ENCODE assay signal across 24 cellular contexts in genomic region chr20:35583636-35584560, GRCh38. TPM values are rescaled to one million over a fixed set of nuclear protein-coding genes. Genes with fewer than 3 reads are reported as not detected.
"Had no signal": no experiment of that assay in that cellular context is flagged by ENCODE, and none has a peak within 500 bp of the region (broad histone marks: within the 10 kb centered on the region; RNA-seq: fewer than 3 reads in every experiment).

No MANE protein-coding gene starts in this region.

- H3K27ac ChIP-seq: adrenal gland, coronary artery, esophagus squamous epithelium, prostate gland, right lobe of liver, tibial artery had no signal

- ATAC-seq: left ventricle myocardium superior, T-cell had no signal

- H3K27me3 ChIP-seq: adrenal gland, esophagus squamous epithelium, right lobe of liver had no signal

- H3K9me3 Mint-ChIP-seq: activated naive CD4-positive, alpha-beta T cell treated with anti-CD3 and anti-CD28 coated beads, Interleukin-2, amount 10 ng/mL, durations not matched to agents 7 days and 5 days; activated T-helper 2 cell treated with anti-CD3 and anti-CD28 coated beads, Interferon-gamma antibody, Interleukin-2, Interleukin-4, amounts not matched to agents 10 μg/mL and 5 μg/mL and 100 μg/mL, durations not matched to agents 14 hours and 24 hours and 36 hours; nephron had no signal

- H3K27ac Mint-ChIP-seq: activated naive CD4-positive, alpha-beta T cell treated with anti-CD3 and anti-CD28 coated beads, Interleukin-2, amount 10 ng/mL, durations not matched to agents 7 days and 5 days; activated T-helper 2 cell treated with anti-CD3 and anti-CD28 coated beads, Interferon-gamma antibody, Interleukin-2, Interleukin-4, amounts not matched to agents 10 μg/mL and 5 μg/mL and 100 μg/mL, durations not matched to agents 14 hours and 24 hours and 36 hours; nephron; T-cell had no signal

- DNase-seq: activated CD4-positive, alpha-beta T cell treated with anti-CD3 and anti-CD28 coated beads, Interleukin-2, amount 50 U/mL, for 48 hours; activated CD4-positive, CD25-positive, alpha-beta regulatory T cell treated with anti-CD3 and anti-CD28 coated beads, Interleukin-2, amount 50 U/mL, for 72 hours; activated naive CD4-positive, alpha-beta T cell treated with anti-CD3 and anti-CD28 coated beads, Interleukin-2, amount 10 ng/mL, durations not matched to agents 7 days and 5 days; caudate nucleus; esophagus squamous epithelium; hippocampal formation; left ventricle myocardium superior; occipital lobe; right lobe of liver; stimulated activated CD4-positive, alpha-beta T cell treated with anti-CD3 and anti-CD28 coated beads, Interleukin-12 subunit alpha, Interleukin-12 subunit beta, amount 100 ng/mL, for 4 hours; stimulated activated CD4-positive, alpha-beta T cell treated with anti-CD3 and anti-CD28 coated beads, Interleukin-2, amount 100 ng/mL, for 24 hours; T-cell; T1000; tibial artery had no signal

- H3K4me3 Mint-ChIP-seq: activated naive CD4-positive, alpha-beta T cell treated with anti-CD3 and anti-CD28 coated beads, Interleukin-2, amount 10 ng/mL, durations not matched to agents 7 days and 5 days; nephron; T-cell had no signal

- H3K36me3 ChIP-seq: adrenal gland, esophagus squamous epithelium, prostate gland, right lobe of liver, tibial artery had no signal

- H3K4me1 Mint-ChIP-seq: activated naive CD4-positive, alpha-beta T cell treated with anti-CD3 and anti-CD28 coated beads, Interleukin-2, amount 10 ng/mL, durations not matched to agents 7 days and 5 days; nephron had no signal

- H3K4me3 ChIP-seq: adrenal gland, coronary artery, esophagus squamous epithelium, prostate gland, right lobe of liver, tibial artery had no signal

- H3K36me3 Mint-ChIP-seq: activated naive CD4-positive, alpha-beta T cell treated with anti-CD3 and anti-CD28 coated beads, Interleukin-2, amount 10 ng/mL, durations not matched to agents 7 days and 5 days; T-cell had no signal

- H3K4me1 ChIP-seq: adrenal gland, prostate gland, right lobe of liver, tibial artery had no signal

- H3K9me3 ChIP-seq: adrenal gland, esophagus squamous epithelium, prostate gland, right lobe of liver, tibial artery had no signal

RNA-seq across cellular contexts. Expression of gene C20orf173, which starts 54.4 kb away (rescaled TPM):
- total RNA-seq: activated T-helper 2 cell treated with anti-CD3 and anti-CD28 coated beads, Interferon-gamma antibody, Interleukin-2, Interleukin-4, amounts not matched to agents 10 μg/mL and 5 μg/mL and 100 μg/mL, durations not matched to agents 14 hours and 24 hours and 36 hours; adrenal gland; esophagus squamous epithelium; fibroblast of villous mesenchyme; glomerular endothelial cell; kidney epithelial cell; left ventricle myocardium superior; mesenteric fat pad; occipital lobe; prostate gland; right lobe of liver; subcutaneous adipose tissue; T-cell had no signal
- polyA plus RNA-seq: adrenal gland had no signal
